23 cellular contexts compared by ENCODE assay signal in the genomic region with DNA sequence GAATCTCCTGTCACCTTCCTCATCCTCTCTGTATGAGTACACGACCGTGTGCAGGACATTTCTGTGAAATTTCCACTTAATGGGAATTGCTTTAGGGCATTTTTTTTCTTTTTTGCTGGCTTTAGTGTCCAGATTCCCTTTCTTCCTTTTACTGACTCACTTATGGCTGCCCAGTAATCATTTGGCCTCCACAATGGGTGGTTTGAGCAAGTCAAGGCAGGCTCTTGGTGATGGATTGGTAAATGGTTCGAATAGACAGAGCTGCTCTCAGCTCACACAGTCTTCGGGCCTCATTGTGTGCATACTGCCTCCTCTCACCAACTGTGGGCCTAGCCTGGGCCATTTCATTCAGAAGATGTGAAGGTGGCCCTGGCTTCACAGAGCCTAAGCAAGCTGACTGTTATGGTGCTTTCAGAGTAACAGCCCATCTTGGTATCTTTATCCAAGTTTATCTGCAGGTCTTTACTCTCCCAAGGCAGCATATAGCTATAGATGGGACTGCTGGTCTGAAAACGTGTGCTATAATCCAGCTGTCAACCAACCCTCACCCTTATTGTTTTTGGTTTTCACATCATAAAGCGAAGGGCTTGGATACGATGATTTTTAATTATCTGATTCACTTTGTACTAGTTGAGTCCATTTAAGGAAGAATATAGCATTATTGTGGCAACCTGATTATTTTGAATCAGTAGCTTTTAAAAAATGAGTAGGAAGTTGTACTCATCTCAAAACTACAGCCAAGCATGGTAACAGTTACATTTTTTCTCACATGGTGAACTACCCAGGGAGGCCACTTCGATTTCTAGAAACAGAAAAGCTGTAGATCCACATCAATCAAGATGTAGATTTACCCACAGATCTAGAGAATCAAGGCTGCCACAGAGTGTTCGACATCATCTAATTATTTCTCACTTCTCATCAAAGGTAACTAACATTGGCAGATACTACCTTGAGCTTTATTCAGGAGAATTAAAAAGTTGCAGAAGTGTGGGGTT. TPM values are rescaled to one million over a fixed set of nuclear protein-coding genes. Genes with fewer than 3 reads are reported as not detected.
DNase-seq lines count a peak whose midpoint lies in the region; ATAC-seq and TF ChIP-seq lines count a peak whose summit lies in the region.
"Had no signal": no experiment of that assay in that cellular context is flagged by ENCODE, and none has a peak within 500 bp of the region (broad histone marks: within the 10 kb centered on the region; RNA-seq: fewer than 3 reads in every experiment).

No MANE protein-coding gene starts in this region.

- H3K27ac ChIP-seq in CD4-positive, CD25-positive, alpha-beta regulatory T cell (ENCODE audit: insufficient read depth, low read length, poor library complexity, severe bottlenecking), result no peak overlapping the region
- no peak overlapping the region for H3K27ac ChIP-seq in A673 (ENCODE audit: low read depth, low read length, poor library complexity, severe bottlenecking)
- H3K27ac ChIP-seq: thyroid gland had no signal

- ATAC-seq in activated CD4-positive, alpha-beta T cell treated with anti-CD3 and anti-CD28 coated beads for 36 hours, result peak; percentile 80
- ATAC-seq in CD4-positive, CD25-positive, alpha-beta regulatory T cell (ENCODE audit: low read depth in 2 of 2), result no peak
- peak; percentile 53 for ATAC-seq in HG02610 (IDR thresholded peaks at IDR 0.05; ENCODE audit: unreplicated experiment)
- peak; percentile 51 for ATAC-seq in activated naive CD8-positive, alpha-beta T cell treated with anti-CD3 and anti-CD28 coated beads, Interleukin-2, amount 10 ng/mL, durations not matched to agents 7 days and 5 days (ENCODE audit: low read depth)
- ATAC-seq in GM21381 (IDR thresholded peaks at IDR 0.05; ENCODE audit: unreplicated experiment), result no peak
- ATAC-seq: K562 had no signal

- no TSS peak for BruUV-seq in A673 (replicated peaks; lab: Mats Ljungman, UMichigan)

- H3K27ac Mint-ChIP-seq in activated CD4-positive, alpha-beta T cell treated with anti-CD3 and anti-CD28 coated beads for 36 hours, result peak overlapping the region; percentile 37
- H3K27ac Mint-ChIP-seq in CD4-positive, CD25-positive, alpha-beta regulatory T cell, result peak overlapping the region in 2 of 3 donors; percentile 27 to 30
- no peak overlapping the region for H3K27ac Mint-ChIP-seq in activated naive CD8-positive, alpha-beta T cell treated with anti-CD3 and anti-CD28 coated beads, Interleukin-2, amount 10 ng/mL, durations not matched to agents 7 days and 5 days
- H3K27ac Mint-ChIP-seq: dendritic cell treated with granulocyte-macrophage colony-stimulating factor and Interleukin-4, amounts not matched to agents 40 ng/mL and 50 ng/mL, for 4 days; progenitor cell of endocrine pancreas had no signal

- POLR2A ChIA-PET in activated CD4-positive, alpha-beta T cell treated with anti-CD3 and anti-CD28 coated beads for 36 hours (lab: Charles Lee), result no interaction called here
- POLR2A ChIA-PET in activated naive CD8-positive, alpha-beta T cell treated with anti-CD3 and anti-CD28 coated beads, Interleukin-2, amount 10 ng/mL, durations not matched to agents 7 days and 5 days (lab: Charles Lee), result no interaction called here
- POLR2A ChIA-PET in A673 (lab: Charles Lee; ENCODE audit: low non-redundant PET), result interaction anchor here (0.6 kb wide), 1 partner anchor 476 kb away, joined by 4 read pairs; no protein-coding TSS in a partner anchor

- no peak for DNase-seq in activated CD4-positive, alpha-beta T cell treated with anti-CD3 and anti-CD28 coated beads for 36 hours
- DNase-seq in activated CD4-positive, alpha-beta T cell treated with anti-CD3 and anti-CD28 coated beads for 1 hour, result no peak
- peak in 1 of 3 donors; percentile 50 for DNase-seq in CD4-positive, CD25-positive, alpha-beta regulatory T cell
- DNase-seq in activated naive CD8-positive, alpha-beta T cell treated with anti-CD3 and anti-CD28 coated beads, Interleukin-2, amount 10 ng/mL, durations not matched to agents 7 days and 5 days, result no peak
- DNase-seq in A673 (ENCODE audit: low spot score) (no peak), DMS 273 (lab: John Stamatoyannopoulos, UW; ENCODE audit: unreplicated experiment) (no peak)
- DNase-seq: kidney; NCI-H1436 treated with DMSO at 0.1 percent for 48 hours; NCI-H524; SK-N-SH; stimulated activated CD4-positive, alpha-beta T cell treated with anti-CD3 and anti-CD28 coated beads, Interleukin-1b, Interleukin-23, amount 100 ng/mL, for 48 hours; stimulated activated naive CD4-positive, alpha-beta T cell treated with Interleukin-2 at 50 U/mL for 16 hours; thyroid gland had no signal

- no peaks in the 10 kb centered on the region for H3K27me3 ChIP-seq in CD4-positive, CD25-positive, alpha-beta regulatory T cell (ENCODE audit: control insufficient read depth, insufficient read depth, low read length)
- H3K27me3 ChIP-seq in A673 (replicated peaks; ENCODE audit: insufficient read depth, low read depth, low read length, poor library complexity), result no peaks in the 10 kb centered on the region
- H3K27me3 ChIP-seq: thyroid gland had no signal

- TF ChIP-seq CTCF in A673 (conservative IDR thresholded peaks at IDR 0.05; ENCODE audit: low read depth, low read length), result no peak

- no peaks in the 10 kb centered on the region for H3K4me1 ChIP-seq in CD4-positive, CD25-positive, alpha-beta regulatory T cell (ENCODE audit: control insufficient read depth, insufficient read depth, low read length, poor library complexity, severe bottlenecking)
- H3K4me1 ChIP-seq in A673 (ENCODE audit: insufficient read depth, low read length, poor library complexity, severe bottlenecking), result no peaks in the 10 kb centered on the region
- H3K4me1 ChIP-seq: thyroid gland had no signal

- H3K9me3 ChIP-seq in CD4-positive, CD25-positive, alpha-beta regulatory T cell (ENCODE audit: control insufficient read depth in 2 of 2, low read length in 2 of 2), result no peaks in the 10 kb centered on the region
- H3K9me3 ChIP-seq in A673 (ENCODE audit: low read depth, low read length, poor library complexity, severe bottlenecking), result no peaks in the 10 kb centered on the region
- H3K9me3 ChIP-seq: SK-N-SH, thyroid gland had no signal

- peaks cover 8% of the 10 kb centered on the region for H3K4me1 Mint-ChIP-seq in activated CD4-positive, alpha-beta T cell treated with anti-CD3 and anti-CD28 coated beads for 36 hours
- H3K4me1 Mint-ChIP-seq in CD4-positive, CD25-positive, alpha-beta regulatory T cell, result peaks cover 0 to 23% (median 18%) of the 10 kb centered on the region in 4 donors
- peaks cover 23% of the 10 kb centered on the region for H3K4me1 Mint-ChIP-seq in activated naive CD8-positive, alpha-beta T cell treated with anti-CD3 and anti-CD28 coated beads, Interleukin-2, amount 10 ng/mL, durations not matched to agents 7 days and 5 days

- H3K27me3 Mint-ChIP-seq in activated CD4-positive, alpha-beta T cell treated with anti-CD3 and anti-CD28 coated beads for 36 hours, result no peaks in the 10 kb centered on the region
- H3K27me3 Mint-ChIP-seq in CD4-positive, CD25-positive, alpha-beta regulatory T cell, result peaks cover 4% of the 10 kb centered on the region
- H3K27me3 Mint-ChIP-seq in activated naive CD8-positive, alpha-beta T cell treated with anti-CD3 and anti-CD28 coated beads, Interleukin-2, amount 10 ng/mL, durations not matched to agents 7 days and 5 days, result no peaks in the 10 kb centered on the region
- H3K27me3 Mint-ChIP-seq: dendritic cell treated with granulocyte-macrophage colony-stimulating factor and Interleukin-4, amounts not matched to agents 40 ng/mL and 50 ng/mL, for 4 days; progenitor cell of endocrine pancreas had no signal

- no peak overlapping the region for H3K4me3 ChIP-seq in CD4-positive, CD25-positive, alpha-beta regulatory T cell (ENCODE audit: low read depth, low read length)
- H3K4me3 ChIP-seq in A673 (ENCODE audit: low read depth, low read length, poor library complexity, severe bottlenecking), result no peak overlapping the region
- H3K4me3 ChIP-seq: K562, lung, thyroid gland had no signal

- no peaks in the 10 kb centered on the region for H3K9me3 Mint-ChIP-seq in activated CD4-positive, alpha-beta T cell treated with anti-CD3 and anti-CD28 coated beads for 36 hours (ENCODE audit: low read depth)
- H3K9me3 Mint-ChIP-seq in CD4-positive, CD25-positive, alpha-beta regulatory T cell, result no peaks in the 10 kb centered on the region
- no peaks in the 10 kb centered on the region for H3K9me3 Mint-ChIP-seq in activated naive CD8-positive, alpha-beta T cell treated with anti-CD3 and anti-CD28 coated beads, Interleukin-2, amount 10 ng/mL, durations not matched to agents 7 days and 5 days
- H3K9me3 Mint-ChIP-seq: dendritic cell treated with granulocyte-macrophage colony-stimulating factor and Interleukin-4, amounts not matched to agents 40 ng/mL and 50 ng/mL, for 4 days had no signal

- intact Hi-C loops in activated CD4-positive, alpha-beta T cell treated with anti-CD3 and anti-CD28 coated beads for 36 hours (cut with DNase I, micrococcal nuclease), result no loop called here
- intact Hi-C loops in A673 (cut with micrococcal nuclease; ENCODE audit: unreplicated experiment), result no loop called here

- H3K36me3 ChIP-seq in CD4-positive, CD25-positive, alpha-beta regulatory T cell (ENCODE audit: control insufficient read depth, insufficient read depth, low read length), result peaks cover 2% of the 10 kb centered on the region
- H3K36me3 ChIP-seq in A673 (ENCODE audit: insufficient read depth, low read length, poor library complexity, severe bottlenecking), result no peaks in the 10 kb centered on the region
- H3K36me3 ChIP-seq: thyroid gland had no signal

- CTCF ChIA-PET in activated CD4-positive, alpha-beta T cell treated with anti-CD3 and anti-CD28 coated beads for 36 hours (lab: Charles Lee), result interaction anchor here (0.7 to 2.3 kb wide), 2 partner anchors 11 to 139 kb away, joined by 4 to 15 read pairs; no protein-coding TSS in a partner anchor
- CTCF ChIA-PET in A673 (lab: Charles Lee), result no interaction called here

- H3K36me3 Mint-ChIP-seq in activated CD4-positive, alpha-beta T cell treated with anti-CD3 and anti-CD28 coated beads for 36 hours (ENCODE audit: low read depth), result peaks cover 4% of the 10 kb centered on the region
- peaks cover 8% of the 10 kb centered on the region for H3K36me3 Mint-ChIP-seq in CD4-positive, CD25-positive, alpha-beta regulatory T cell
- H3K36me3 Mint-ChIP-seq in activated naive CD8-positive, alpha-beta T cell treated with anti-CD3 and anti-CD28 coated beads, Interleukin-2, amount 10 ng/mL, durations not matched to agents 7 days and 5 days, result peaks cover 8% of the 10 kb centered on the region

- H3K4me3 Mint-ChIP-seq in activated CD4-positive, alpha-beta T cell treated with anti-CD3 and anti-CD28 coated beads for 36 hours, result no peak overlapping the region
- no peak overlapping the region for H3K4me3 Mint-ChIP-seq in CD4-positive, CD25-positive, alpha-beta regulatory T cell
- no peak overlapping the region for H3K4me3 Mint-ChIP-seq in activated naive CD8-positive, alpha-beta T cell treated with anti-CD3 and anti-CD28 coated beads, Interleukin-2, amount 10 ng/mL, durations not matched to agents 7 days and 5 days
- H3K4me3 Mint-ChIP-seq: dendritic cell treated with granulocyte-macrophage colony-stimulating factor and Interleukin-4, amounts not matched to agents 40 ng/mL and 50 ng/mL, for 4 days had no signal

RNA-seq across cellular contexts. Expression of gene CKMT2, which starts 50.4 kb away (rescaled TPM):
- not detected for total RNA-seq in activated CD4-positive, alpha-beta T cell treated with anti-CD3 and anti-CD28 coated beads for 36 hours
- total RNA-seq in CD4-positive, CD25-positive, alpha-beta regulatory T cell, result not detected
- polyA plus RNA-seq in CD4-positive, CD25-positive, alpha-beta regulatory T cell, result under 1 TPM in 1 of 4 donors, not detected in 3; 0.25 TPM
- total RNA-seq in activated naive CD8-positive, alpha-beta T cell treated with anti-CD3 and anti-CD28 coated beads, Interleukin-2, amount 10 ng/mL, durations not matched to agents 7 days and 5 days, result not detected
- total RNA-seq in A673 (2021), result not detected in 2 replicates
- total RNA-seq: activated CD8-positive, alpha-beta memory T cell treated with anti-CD3 and anti-CD28 coated beads for 36 hours; glomerular endothelial cell; HT-29; K562; T-helper 2 cell treated with Interferon-gamma antibody and Interleukin-4, amounts not matched to agents 100 ng/mL and 5 ng/mL, for 36 hours had no signal
- polyA plus RNA-seq: SK-N-SH had no signal

Comparison
In these comparisons a context has a peak if more than half of its experiments do, and no peak if none do; other contexts are left out.
1. ATAC-seq: peak in activated CD4-positive, alpha-beta T cell treated with anti-CD3 and anti-CD28 coated beads for 36 hours (single experiment), HG02610 (single experiment) and activated naive CD8-positive, alpha-beta T cell treated with anti-CD3 and anti-CD28 coated beads, Interleukin-2, amount 10 ng/mL, durations not matched to agents 7 days and 5 days (single experiment); none in CD4-positive, CD25-positive, alpha-beta regulatory T cell (0 of 2) and GM21381 (single experiment).